ENCODE assay signal across 22 cellular contexts in the genomic region with DNA sequence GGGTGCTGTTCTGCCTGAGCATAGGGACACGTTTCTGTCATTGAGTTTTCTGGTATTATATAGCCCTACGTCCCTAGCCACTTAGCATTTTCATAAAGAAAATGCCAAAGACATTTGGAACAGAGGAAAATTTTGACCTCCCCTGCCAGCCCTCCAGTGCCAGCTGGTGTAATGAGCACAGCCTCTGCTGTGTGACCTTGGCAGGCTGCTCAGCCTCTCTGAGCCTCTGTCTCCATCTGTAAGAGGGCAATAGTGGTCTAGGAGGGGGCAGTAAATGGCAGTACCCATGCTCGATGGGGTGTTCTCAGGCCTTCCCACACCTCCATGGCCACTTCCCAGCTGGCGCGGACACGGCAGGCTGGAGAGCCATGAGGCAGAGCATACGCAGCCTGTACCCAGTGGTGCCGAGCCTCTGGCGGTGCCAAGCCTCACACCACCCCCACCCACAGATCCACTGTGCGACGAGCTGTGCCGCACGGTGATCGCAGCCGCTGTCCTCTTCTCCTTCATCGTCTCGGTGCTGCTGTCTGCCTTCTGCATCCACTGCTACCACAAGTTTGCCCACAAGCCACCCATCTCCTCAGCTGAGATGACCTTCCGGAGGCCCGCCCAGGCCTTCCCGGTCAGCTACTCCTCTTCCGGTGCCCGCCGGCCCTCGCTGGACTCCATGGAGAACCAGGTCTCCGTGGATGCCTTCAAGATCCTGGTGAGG. TPM values are rescaled to one million over a fixed set of nuclear protein-coding genes. Genes with fewer than 3 reads are reported as not detected.
DNase-seq lines count a peak whose midpoint lies in the region; ATAC-seq and TF ChIP-seq lines count a peak whose summit lies in the region.
"Had no signal": no experiment of that assay in that cellular context is flagged by ENCODE, and none has a peak within 500 bp of the region (broad histone marks: within the 10 kb centered on the region; RNA-seq: fewer than 3 reads in every experiment).

No MANE protein-coding gene starts in this region.

- peaks cover 5 to 11% of the 10 kb centered on the region in 2 donors for H3K4me1 Mint-ChIP-seq in stimulated activated naive B cell treated with anti-CD40 and anti-IgM and Interleukin-4, amounts not matched to agents 10 μg/mL and 1 μg/mL and 100 μg/mL, for 72 hours

- no peaks in the 10 kb centered on the region for H3K9me3 Mint-ChIP-seq in stimulated activated naive B cell treated with anti-CD40 and anti-IgM and Interleukin-4, amounts not matched to agents 10 μg/mL and 1 μg/mL and 100 μg/mL, for 72 hours
- H3K9me3 Mint-ChIP-seq: CD8-positive, alpha-beta T cell; IgD-negative memory B cell had no signal

- intact Hi-C loops in upper lobe of right lung (cut with DNase I): no loop called here

- H2AFZ ChIP-seq in mesenchymal stem cell (ENCODE audit: low read depth, low read length): no peak overlapping the region

- no peak overlapping the region for H3K27ac Mint-ChIP-seq in stimulated activated naive B cell treated with anti-CD40 and anti-IgM and Interleukin-4, amounts not matched to agents 10 μg/mL and 1 μg/mL and 100 μg/mL, for 72 hours
- H3K27ac Mint-ChIP-seq: CD8-positive, alpha-beta T cell; IgD-negative memory B cell had no signal

- H4K20me1 ChIP-seq in BLaER1 treated with 17β-estradiol and CSF1 and Interleukin-3, amounts not matched to agents 10 nM and 100 nM: no peaks in the 10 kb centered on the region

- no peaks in the 10 kb centered on the region for H3K27me3 ChIP-seq in BLaER1 treated with 17β-estradiol and CSF1 and Interleukin-3, amounts not matched to agents 10 nM and 100 nM
- peaks cover 0 to 23% of the 10 kb centered on the region in 2 experiments for H3K27me3 ChIP-seq in mesenchymal stem cell (ENCODE audit: control insufficient read depth in 1 of 2, insufficient read depth in 1 of 2, low read length in 2 of 2)
- no peaks in the 10 kb centered on the region for H3K27me3 ChIP-seq in upper lobe of right lung
- H3K27me3 ChIP-seq: Peyer's patch, SJCRH30 had no signal

- peaks cover 50 to 77% (median 64%) of the 10 kb centered on the region in 10 experiments for H3K4me1 ChIP-seq in BLaER1 treated with 17β-estradiol and CSF1 and Interleukin-3, amounts not matched to agents 10 nM and 100 nM
- H3K4me1 ChIP-seq in HEK293 (ENCODE audit: control insufficient read depth, insufficient read depth, low read length) (no peaks in the 10 kb centered on the region), mesenchymal stem cell (ENCODE audit: control insufficient read depth, insufficient read depth, low read depth, low read length) (peaks cover 6% of the 10 kb centered on the region), upper lobe of right lung (no peaks in the 10 kb centered on the region)
- H3K4me1 ChIP-seq: Peyer's patch, SJCRH30 had no signal

- peak overlapping the region in 1 of 2 experiments; percentile 18 for H2BK12ac ChIP-seq in mesenchymal stem cell (ENCODE audit: low read length in 2 of 2)

- no peak overlapping the region for H3K18ac ChIP-seq in mesenchymal stem cell (ENCODE audit: low read depth in 1 of 2, low read length in 2 of 2)

- DNase-seq in mesenchymal stem cell: no peak
- peak; percentile 57 for DNase-seq in upper lobe of right lung
- DNase-seq in AG08395 (ENCODE audit: low spot score): no peak
- no peak for DNase-seq in stimulated activated naive B cell treated with anti-CD40 and anti-IgM and Interleukin-4, amounts not matched to agents 10 μg/mL and 1 μg/mL and 100 μg/mL, for 72 hours
- no peak for DNase-seq in glomerular visceral epithelial cell (ENCODE audit: extremely low spot score)
- DNase-seq: C1 segment of cervical spinal cord; Calu3; CD8-positive, alpha-beta T cell; DMS53; GDM1; GOT3; Karpas-422; NCI-H1694; NCI-H2081; NCI-H2171; NCI-H446; NCI-H526; SJCRH30 had no signal

- H3K36me3 Mint-ChIP-seq in stimulated activated naive B cell treated with anti-CD40 and anti-IgM and Interleukin-4, amounts not matched to agents 10 μg/mL and 1 μg/mL and 100 μg/mL, for 72 hours: no peaks in the 10 kb centered on the region
- H3K36me3 Mint-ChIP-seq: CD8-positive, alpha-beta T cell; IgD-negative memory B cell had no signal

- CTCF ChIA-PET in HEK293 (lab: Yijun Ruan, JAX): no interaction called here

- no peak overlapping the region for H4K91ac ChIP-seq in mesenchymal stem cell (ENCODE audit: low read length)

- H4K8ac ChIP-seq in mesenchymal stem cell (ENCODE audit: low read length): peak overlapping the region; percentile 20

- POLR2A ChIA-PET in HEK293 (lab: Yijun Ruan, JAX): no interaction called here

- H3K9me3 ChIP-seq in BLaER1 treated with 17β-estradiol and CSF1 and Interleukin-3, amounts not matched to agents 10 nM and 100 nM (replicated peaks in 1 of 11): no peaks in the 10 kb centered on the region
- H3K9me3 ChIP-seq in HEK293 (ENCODE audit: control insufficient read depth, insufficient read depth, low read depth, low read length) (no peaks in the 10 kb centered on the region), mesenchymal stem cell (ENCODE audit: control insufficient read depth, low read length) (no peaks in the 10 kb centered on the region), upper lobe of right lung (no peaks in the 10 kb centered on the region)
- H3K9me3 ChIP-seq: Peyer's patch, SJCRH30 had no signal

- H2AK5ac ChIP-seq in mesenchymal stem cell (ENCODE audit: low read length, severe bottlenecking): no peak overlapping the region

- H3K4me3 Mint-ChIP-seq in stimulated activated naive B cell treated with anti-CD40 and anti-IgM and Interleukin-4, amounts not matched to agents 10 μg/mL and 1 μg/mL and 100 μg/mL, for 72 hours: no peak overlapping the region
- H3K4me3 Mint-ChIP-seq: CD8-positive, alpha-beta T cell; IgD-negative memory B cell had no signal

- H3K4me2 ChIP-seq in BLaER1 treated with 17β-estradiol and CSF1 and Interleukin-3, amounts not matched to agents 10 nM and 100 nM: peak overlapping the region in 10 of 11 experiments; percentile 38 to 63 (median 51); a peak in 16 of 22 replicates
- no peak overlapping the region for H3K4me2 ChIP-seq in mesenchymal stem cell (ENCODE audit: low read length, poor library complexity, severe bottlenecking)

- H2BK15ac ChIP-seq in mesenchymal stem cell (ENCODE audit: low read depth, poor library complexity, severe bottlenecking): no peak overlapping the region

- no peak overlapping the region for H3K4ac ChIP-seq in mesenchymal stem cell (ENCODE audit: low read depth in 1 of 2, low read length in 2 of 2)

- H3K4me3 ChIP-seq in BLaER1 treated with 17β-estradiol and CSF1 and Interleukin-3, amounts not matched to agents 10 nM and 100 nM: no peak overlapping the region
- H3K4me3 ChIP-seq in HEK293 (ENCODE audit: low read depth, low read length) (no peak overlapping the region), mesenchymal stem cell (ENCODE audit: insufficient read depth in 1 of 2, low read depth in 1 of 2, low read length in 2 of 2) (no peak overlapping the region), upper lobe of right lung (no peak overlapping the region)
- H3K4me3 ChIP-seq: Peyer's patch, SJCRH30 had no signal

- H3K14ac ChIP-seq in mesenchymal stem cell (ENCODE audit: low read length in 2 of 2): peak overlapping the region in 1 of 2 experiments; percentile 35

- no peak for TF ChIP-seq CTCF in HEK293 (tag by site-specific recombination; IDR thresholded peaks at IDR 0.05)
- TF ChIP-seq CTCF in upper lobe of right lung (IDR thresholded peaks at IDR 0.05): no peak

- no peak overlapping the region for H3K23ac ChIP-seq in mesenchymal stem cell (ENCODE audit: low read length in 2 of 2)

- ATAC-seq in upper lobe of right lung: no peak
- no peak for ATAC-seq in stimulated activated naive B cell treated with anti-CD40 and anti-IgM and Interleukin-4, amounts not matched to agents 10 μg/mL and 1 μg/mL and 100 μg/mL, for 72 hours (replicated peaks)
- ATAC-seq: CD8-positive, alpha-beta T cell had no signal

- no peak overlapping the region for H2BK5ac ChIP-seq in mesenchymal stem cell (ENCODE audit: low read depth, low read length, poor library complexity, severe bottlenecking)

- no peaks in the 10 kb centered on the region for H3K79me1 ChIP-seq in mesenchymal stem cell (replicated peaks; ENCODE audit: low read length, poor library complexity, severe bottlenecking)

- peaks cover 0 to 5% of the 10 kb centered on the region in 2 donors for H3K27me3 Mint-ChIP-seq in stimulated activated naive B cell treated with anti-CD40 and anti-IgM and Interleukin-4, amounts not matched to agents 10 μg/mL and 1 μg/mL and 100 μg/mL, for 72 hours
- H3K27me3 Mint-ChIP-seq: IgD-negative memory B cell had no signal

- H2BK120ac ChIP-seq in mesenchymal stem cell (ENCODE audit: low read depth, low read length): no peak overlapping the region

- H3K36me3 ChIP-seq in BLaER1 treated with 17β-estradiol and CSF1 and Interleukin-3, amounts not matched to agents 10 nM and 100 nM: no peaks in the 10 kb centered on the region
- no peaks in the 10 kb centered on the region for H3K36me3 ChIP-seq in HEK293 (ENCODE audit: control insufficient read depth in 2 of 2, insufficient read depth in 1 of 2, low read length in 2 of 2)
- H3K36me3 ChIP-seq in mesenchymal stem cell (ENCODE audit: control insufficient read depth in 1 of 2, insufficient read depth in 2 of 2, low read depth in 1 of 2, low read length in 2 of 2): no peaks in the 10 kb centered on the region
- H3K36me3 ChIP-seq in upper lobe of right lung: no peaks in the 10 kb centered on the region
- H3K36me3 ChIP-seq: Peyer's patch, SJCRH30 had no signal

- WGBS in mesenchymal stem cell: 94% methylated on average over 25 of the region's 25 CpGs

- peak overlapping the region in 1 of 11 experiments; percentile 38; a peak in 3 of 22 replicates for H3K27ac ChIP-seq in BLaER1 treated with 17β-estradiol and CSF1 and Interleukin-3, amounts not matched to agents 10 nM and 100 nM
- no peak overlapping the region for H3K27ac ChIP-seq in HEK293 (ENCODE audit: extremely low read depth, low read depth, low read length)
- H3K27ac ChIP-seq in mesenchymal stem cell (ENCODE audit: low read length, poor library complexity, severe bottlenecking): no peak overlapping the region
- no peak overlapping the region for H3K27ac ChIP-seq in upper lobe of right lung
- H3K27ac ChIP-seq: Peyer's patch, SJCRH30 had no signal

- peak overlapping the region in 4 of 11 experiments; percentile 7 to 46 (median 26); a peak in 1 of 22 replicates for H3K9ac ChIP-seq in BLaER1 treated with 17β-estradiol and CSF1 and Interleukin-3, amounts not matched to agents 10 nM and 100 nM
- no peak overlapping the region for H3K9ac ChIP-seq in mesenchymal stem cell (ENCODE audit: low read length)

RNA-seq across cellular contexts. Expression of gene CSGALNACT2, which starts 24.1 kb away (rescaled TPM):
- 35.5 TPM for polyA plus RNA-seq in mesenchymal stem cell (2013, experiment 1 of 2)
- polyA plus RNA-seq in mesenchymal stem cell (2013, experiment 2 of 2): 37.6 TPM
- total RNA-seq in upper lobe of right lung: 40.8 TPM

RNA-seq across cellular contexts. Expression of gene RET, which starts 37.3 kb away (rescaled TPM):
- 0.29 TPM for polyA plus RNA-seq in mesenchymal stem cell (2013, experiment 1 of 2)
- 0.42 TPM for polyA plus RNA-seq in mesenchymal stem cell (2013, experiment 2 of 2)
- total RNA-seq in upper lobe of right lung: 1.0 TPM
- total RNA-seq: Calu3; CD8-positive, alpha-beta T cell had no signal
